In the genomic region with DNA sequence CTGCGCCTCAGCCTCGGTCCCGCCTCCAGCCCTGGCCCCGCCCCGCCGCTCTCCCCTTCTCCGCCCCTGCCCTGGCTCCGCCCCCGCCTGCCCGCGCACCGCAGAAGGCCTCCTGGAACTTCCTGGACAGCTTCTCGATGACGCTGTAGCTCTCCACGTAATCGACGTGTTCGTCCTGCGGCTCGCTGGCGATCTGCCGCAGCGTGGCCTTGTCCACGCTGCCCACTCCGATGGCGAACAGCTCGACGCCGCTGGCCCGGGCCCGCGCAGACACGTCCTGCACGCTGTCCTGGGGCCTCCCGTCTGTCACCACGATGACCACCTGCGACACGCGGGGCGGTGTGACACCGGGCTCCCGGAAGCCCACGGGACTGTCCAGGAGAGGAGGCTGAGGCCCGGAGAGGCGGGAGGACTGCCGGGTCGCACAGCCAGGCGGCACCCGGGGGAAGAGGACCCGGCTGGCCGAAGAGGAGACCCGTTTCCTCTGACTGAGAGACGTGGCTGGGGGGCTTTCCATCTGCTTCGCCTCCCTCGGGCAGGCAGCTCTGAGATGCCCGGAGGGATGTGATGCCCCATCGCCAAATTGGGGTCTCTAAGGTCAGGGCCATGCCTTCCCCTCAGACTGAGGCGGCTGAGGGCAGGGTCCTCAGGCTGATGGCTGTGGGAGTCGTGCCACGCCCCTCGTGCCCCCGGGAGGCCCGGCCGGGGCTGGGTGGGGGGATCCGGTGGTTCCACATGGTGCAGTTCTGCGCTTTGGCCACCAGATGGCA, we compare ENCODE assay signal across 8 cellular contexts. TPM values are rescaled to one million over a fixed set of nuclear protein-coding genes. Genes with fewer than 3 reads are reported as not detected.
DNase-seq lines count a peak whose midpoint lies in the region; ATAC-seq and TF ChIP-seq lines count a peak whose summit lies in the region.

No MANE protein-coding gene starts in this region.

- H3K4me3 ChIP-seq in ovary, result peak overlapping the region; percentile 58
- peak overlapping the region in 1 of 3 donors; percentile 52 for H3K4me3 ChIP-seq in thyroid gland (replicated peaks in 1 of 3)

- DNase-seq in Daoy (ENCODE audit: low read depth) (peak; percentile 99), KG1 (lab: John Stamatoyannopoulos, UW) (peak; percentile 92), SK-N-DZ (ENCODE audit: low spot score) (peak; percentile 71), glomerular visceral epithelial cell (ENCODE audit: extremely low spot score) (peak; percentile 99), ovary (peak; percentile 80 to 93 (median 90)), thyroid gland (peak; percentile 70 to 73)
- DNase-seq in activated naive CD4-positive, alpha-beta T cell treated with anti-CD3 and anti-CD28 coated beads, Interleukin-2, amount 50 U/mL, for 16 hours, result peak; percentile 84

- intact Hi-C loops in ovary (cut with DNase I) (no loop called here), thyroid gland (cut with DNase I) (no loop called here)

- H3K27ac ChIP-seq in ovary (peak overlapping the region; percentile 98 to 100), thyroid gland (peak overlapping the region; percentile 96 to 99 (median 98))

- no peaks in the 10 kb centered on the region for H3K9me3 ChIP-seq in ovary
- no peaks in the 10 kb centered on the region for H3K9me3 ChIP-seq in thyroid gland

- H3K36me3 ChIP-seq in ovary (no peaks in the 10 kb centered on the region), thyroid gland (no peaks in the 10 kb centered on the region)

- peak; percentile 97 for TF ChIP-seq POLR2A in ovary (IDR thresholded peaks at IDR 0.05)
- peak in 1 of 2 donors; percentile 96 for TF ChIP-seq POLR2A in thyroid gland (IDR thresholded peaks at IDR 0.05)

- 0 to 1% (median 1%) methylated on average over 15 to 66 of the region's 66 CpGs for WGBS in ovary, 3 donors
- WGBS in thyroid gland, 2 donors, result 1 to 3% methylated on average over 8 to 15 of the region's 66 CpGs

- peak; percentile 95 to 100 (median 99) for TF ChIP-seq CTCF in ovary (IDR thresholded peaks at IDR 0.05)
- peak; percentile 95 to 99 (median 98) for TF ChIP-seq CTCF in thyroid gland (IDR thresholded peaks at IDR 0.05)

- H3K27me3 ChIP-seq in ovary (no peaks in the 10 kb centered on the region), thyroid gland (no peaks in the 10 kb centered on the region)

- H3K4me1 ChIP-seq in ovary (ENCODE audit: insufficient read depth) (peaks cover 1% of the 10 kb centered on the region), thyroid gland (peaks cover 12 to 23% of the 10 kb centered on the region in 2 donors)

- TF ChIP-seq EP300 in ovary (IDR thresholded peaks at IDR 0.05), result no peak

- ATAC-seq in GM21717 (IDR thresholded peaks at IDR 0.05; ENCODE audit: unreplicated experiment), result peak; percentile 49

RNA-seq across cellular contexts. Expression of gene MATN1, which starts 4.6 kb away (rescaled TPM):
- 0.06 TPM in 1 of 2 replicates, not detected in the other for total RNA-seq in Daoy (2014; rRNA removed; shearing (Covaris generic))
- polyA plus RNA-seq in SK-N-DZ (2014; cell fraction: cytosol; rRNA removed), result not detected in 2 replicates
- polyA plus RNA-seq in SK-N-DZ (2014; cell fraction: nucleus; rRNA removed), result 1.6 TPM in 1 of 2 replicates, not detected in the other
- under 1 TPM; 0.20 to 0.95 (median 0.51) TPM for total RNA-seq in ovary
- polyA plus RNA-seq in ovary, result under 1 TPM; 0.10 to 0.52 TPM
- 1 to 10 TPM in 1 of 4 donors, under 1 TPM in 1, not detected in 2; 0.45 to 3.0 TPM for total RNA-seq in thyroid gland

RNA-seq across cellular contexts. Expression of gene LAPTM5, which starts 38.8 kb away (rescaled TPM):
- 0.21 and 2.7 TPM in 2 replicates for total RNA-seq in Daoy (2014; rRNA removed; shearing (Covaris generic))
- polyA plus RNA-seq in SK-N-DZ (2014; cell fraction: cytosol; rRNA removed), result not detected in 2 replicates
- not detected in 2 replicates for polyA plus RNA-seq in SK-N-DZ (2014; cell fraction: nucleus; rRNA removed)
- 10 to 100 TPM; 15.3 to 57.3 (median 20.3) TPM for total RNA-seq in ovary
- polyA plus RNA-seq in ovary, result 100 to 1,000 TPM in 1 of 2 donors, 10 to 100 TPM in 1; 20.2 to 103 TPM
- 10 to 100 TPM; 25.3 to 97.3 (median 46.4) TPM for total RNA-seq in thyroid gland
